ENCODE assay signal across 26 cellular contexts in genomic region chr14:104036250-104036649, GRCh38. TPM values are rescaled to one million over a fixed set of nuclear protein-coding genes. Genes with fewer than 3 reads are reported as not detected.
DNase-seq lines count a peak whose midpoint lies in the region; FAIRE-seq and TF ChIP-seq lines count a peak whose summit lies in the region.
"Had no signal": no experiment of that assay in that cellular context is flagged by ENCODE, and none has a peak within 500 bp of the region (broad histone marks: within the 10 kb centered on the region; RNA-seq: fewer than 3 reads in every experiment).

No MANE protein-coding gene starts in this region.

- H3K4me3 ChIP-seq in bronchial epithelial cell (ENCODE audit: low read depth, low read length), result no peak overlapping the region
- H3K4me3 ChIP-seq: BLaER1 treated with 17β-estradiol and CSF1 and Interleukin-3, amounts not matched to agents 10 nM and 100 nM; SK-N-MC had no signal

- peaks cover 3% of the 10 kb centered on the region for H3K27me3 ChIP-seq in bronchial epithelial cell (ENCODE audit: control insufficient read depth, insufficient read depth, low read length)
- H3K27me3 ChIP-seq: BLaER1 treated with 17β-estradiol and CSF1 and Interleukin-3, amounts not matched to agents 10 nM and 100 nM had no signal

- no peak for TF ChIP-seq CTCF in bronchial epithelial cell (IDR thresholded peaks at IDR 0.05; ENCODE audit: insufficient read depth, low read length, severe bottlenecking)

- DNase-seq in DMS 273 (lab: John Stamatoyannopoulos, UW; ENCODE audit: unreplicated experiment) (peak; percentile 32), DMS 273 treated with DMSO at 0.1 percent for 48 hours (lab: John Stamatoyannopoulos, UW) (no peak), NCI-H2171 treated with DMSO at 0.1 percent for 48 hours (lab: John Stamatoyannopoulos, UW) (peak; percentile 7), NCI-H2171 (lab: John Stamatoyannopoulos, UW) (no peak), NCI-H82 (lab: John Stamatoyannopoulos, UW) (peak; percentile 69), bronchial epithelial cell (ENCODE audit: low read depth) (no peak), glomerular visceral epithelial cell (ENCODE audit: extremely low spot score) (no peak), NCI-H128 (lab: John Stamatoyannopoulos, UW; ENCODE audit: unreplicated experiment) (no peak)
- DNase-seq: ACHN; Calu3; CD4-positive, alpha-beta memory T cell; GOT3; KBM-7; MM.1S; NCI-H1105; NCI-H187 treated with DMSO at 0.1 percent for 48 hours; NCI-H446; NCI-H774; Right ventricle myocardium superior; SW 1271; T-helper 17 cell had no signal

- peak; percentile 7 for FAIRE-seq in bronchial epithelial cell (lab: Jason Lieb, UNC)
- FAIRE-seq: GM18507 had no signal

- H3K36me3 ChIP-seq in bronchial epithelial cell (ENCODE audit: control insufficient read depth, insufficient read depth, low read length), result no peaks in the 10 kb centered on the region

RNA-seq across cellular contexts. Expression of gene ASPG, which starts 49.2 kb away (rescaled TPM):
- 0.53 and 6.9 TPM in 2 replicates for total RNA-seq in bronchial epithelial cell
- total RNA-seq: Calu3; CD4-positive, alpha-beta memory T cell; Daoy; HT1080; T-helper 17 cell had no signal

Comparison
In these comparisons a context has a peak if more than half of its experiments do, and no peak if none do; other contexts are left out.
1. DNase-seq: peak in DMS 273 (single experiment), NCI-H2171 treated with DMSO at 0.1 percent for 48 hours (single experiment) and NCI-H82 (single experiment); none in DMS 273 treated with DMSO at 0.1 percent for 48 hours (single experiment), NCI-H2171 (single experiment), bronchial epithelial cell (single experiment), glomerular visceral epithelial cell (single experiment) and NCI-H128 (single experiment).